In the genomic region with DNA sequence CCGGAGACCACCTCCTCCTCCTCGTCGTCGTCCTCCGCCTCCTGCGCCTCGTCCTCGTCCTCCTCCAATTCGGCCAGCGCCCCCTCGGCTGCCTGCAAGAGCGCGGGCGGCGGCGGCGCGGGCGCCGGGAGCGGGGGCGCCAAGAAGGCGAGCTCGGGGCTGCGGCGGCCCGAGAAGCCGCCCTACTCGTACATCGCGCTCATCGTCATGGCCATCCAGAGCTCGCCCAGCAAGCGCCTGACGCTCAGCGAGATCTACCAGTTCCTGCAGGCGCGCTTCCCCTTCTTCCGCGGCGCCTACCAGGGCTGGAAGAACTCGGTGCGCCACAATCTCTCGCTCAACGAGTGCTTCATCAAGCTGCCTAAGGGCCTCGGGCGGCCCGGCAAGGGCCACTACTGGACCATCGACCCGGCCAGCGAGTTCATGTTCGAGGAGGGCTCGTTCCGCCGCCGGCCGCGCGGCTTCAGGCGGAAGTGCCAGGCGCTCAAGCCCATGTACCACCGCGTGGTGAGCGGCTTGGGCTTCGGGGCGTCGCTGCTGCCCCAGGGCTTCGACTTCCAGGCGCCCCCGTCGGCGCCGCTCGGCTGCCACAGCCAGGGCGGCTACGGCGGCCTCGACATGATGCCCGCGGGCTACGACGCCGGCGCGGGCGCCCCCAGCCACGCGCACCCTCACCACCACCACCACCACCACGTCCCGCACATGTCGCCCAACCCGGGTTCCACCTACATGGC, we compare ENCODE assay signal across 1 cellular context.
TF ChIP-seq lines count a peak whose summit lies in the region.

No MANE protein-coding gene starts in this region.

TF ChIP-seq in GM12878, 131 proteins besides CTCF, POLR2A, EP300 and RAD21 (continued from another document):
- no peak for TF ChIP-seq RB1 (IDR thresholded peaks at IDR 0.05; ENCODE audit: borderline replicate concordance)
- TF ChIP-seq TAF1 (IDR thresholded peaks at IDR 0.05; ENCODE audit: borderline replicate concordance, low read depth, low read length) = no peak
